In genomic region chr9:94991961-94992907, GRCh38 we compare ENCODE assay signal across 1 cellular context.
TF ChIP-seq lines count a peak whose summit lies in the region.

No MANE protein-coding gene starts in this region.

TF ChIP-seq in HepG2, 621 proteins besides CTCF, POLR2A, EP300 and RAD21 (continued from another document and continues in another):
- TF ChIP-seq ARID4A (CRISPR knock-in tag; IDR thresholded peaks at IDR 0.05; ENCODE audit: borderline replicate concordance): peak; percentile 75; the same call in 1 of the 2 replicates
- TF ChIP-seq ZBTB7A (CRISPR knock-in tag; IDR thresholded peaks at IDR 0.05): peak; percentile 77
- no peak for TF ChIP-seq ZNF225 (CRISPR knock-in tag; IDR thresholded peaks at IDR 0.05)
- TF ChIP-seq PRPF4 (IDR thresholded peaks at IDR 0.05; ENCODE audit: low read depth, low read length, poor library complexity, severe bottlenecking): no peak
- no peak; a peak in 1 of 4 replicates for TF ChIP-seq ATF4 (CRISPR knock-in tag; IDR thresholded peaks at IDR 0.05)
- TF ChIP-seq TSC22D2 (CRISPR knock-in tag; IDR thresholded peaks at IDR 0.05; ENCODE audit: borderline replicate concordance): 0 out of 2 replicates have a peak, but pooled peaks have one; percentile 19
- no peak for TF ChIP-seq REXO4 (CRISPR knock-in tag; IDR thresholded peaks at IDR 0.05; ENCODE audit: borderline replicate concordance)
- 0 out of 2 replicates have a peak, but pooled peaks have one; percentile 19 for TF ChIP-seq ZNF503 (CRISPR knock-in tag; IDR thresholded peaks at IDR 0.05)
- no peak; the same call in 1 of the 2 replicates for TF ChIP-seq CHD4 (IDR thresholded peaks at IDR 0.05; ENCODE audit: borderline replicate concordance, low read length)
- 0 out of 2 replicates have a peak, but pooled peaks have one; percentile 41 for TF ChIP-seq ZNF770 (CRISPR knock-in tag; IDR thresholded peaks at IDR 0.05)
- TF ChIP-seq ZMYM3 (CRISPR knock-in tag; IDR thresholded peaks at IDR 0.05): peak; percentile 47; the same call in 1 of the 2 replicates
- no peak for TF ChIP-seq SMAD3 (CRISPR knock-in tag; IDR thresholded peaks at IDR 0.05)
- TF ChIP-seq ZNF639 (CRISPR knock-in tag; conservative IDR thresholded peaks at IDR 0.05): no peak
- TF ChIP-seq ZNF414 (CRISPR knock-in tag; IDR thresholded peaks at IDR 0.05): peak; percentile 94
- peak; percentile 60; the same call in 1 of the 2 replicates for TF ChIP-seq SNAPC4 (CRISPR knock-in tag; IDR thresholded peaks at IDR 0.05)
- no peak for TF ChIP-seq ZNF552 (CRISPR knock-in tag; IDR thresholded peaks at IDR 0.05; ENCODE audit: borderline replicate concordance)
- TF ChIP-seq ZFP82 (CRISPR knock-in tag; IDR thresholded peaks at IDR 0.05; ENCODE audit: borderline replicate concordance): no peak
- TF ChIP-seq ZNF589 (CRISPR knock-in tag; conservative IDR thresholded peaks at IDR 0.05): no peak
- no peak for TF ChIP-seq NFAT5 (CRISPR knock-in tag; IDR thresholded peaks at IDR 0.05)
- 0 out of 2 replicates have a peak, but pooled peaks have one; percentile 25 for TF ChIP-seq FOXJ3 (CRISPR knock-in tag; IDR thresholded peaks at IDR 0.05; ENCODE audit: borderline replicate concordance)
- no peak for TF ChIP-seq NONO (IDR thresholded peaks at IDR 0.05)
- no peak for TF ChIP-seq NONO (CRISPR knock-in tag; conservative IDR thresholded peaks at IDR 0.05)
- no peak for TF ChIP-seq MTA3 (CRISPR knock-in tag; IDR thresholded peaks at IDR 0.05)
- TF ChIP-seq DMTF1 (CRISPR knock-in tag; IDR thresholded peaks at IDR 0.05): no peak
